ENCODE assay signal across 8 cellular contexts in the genomic region with DNA sequence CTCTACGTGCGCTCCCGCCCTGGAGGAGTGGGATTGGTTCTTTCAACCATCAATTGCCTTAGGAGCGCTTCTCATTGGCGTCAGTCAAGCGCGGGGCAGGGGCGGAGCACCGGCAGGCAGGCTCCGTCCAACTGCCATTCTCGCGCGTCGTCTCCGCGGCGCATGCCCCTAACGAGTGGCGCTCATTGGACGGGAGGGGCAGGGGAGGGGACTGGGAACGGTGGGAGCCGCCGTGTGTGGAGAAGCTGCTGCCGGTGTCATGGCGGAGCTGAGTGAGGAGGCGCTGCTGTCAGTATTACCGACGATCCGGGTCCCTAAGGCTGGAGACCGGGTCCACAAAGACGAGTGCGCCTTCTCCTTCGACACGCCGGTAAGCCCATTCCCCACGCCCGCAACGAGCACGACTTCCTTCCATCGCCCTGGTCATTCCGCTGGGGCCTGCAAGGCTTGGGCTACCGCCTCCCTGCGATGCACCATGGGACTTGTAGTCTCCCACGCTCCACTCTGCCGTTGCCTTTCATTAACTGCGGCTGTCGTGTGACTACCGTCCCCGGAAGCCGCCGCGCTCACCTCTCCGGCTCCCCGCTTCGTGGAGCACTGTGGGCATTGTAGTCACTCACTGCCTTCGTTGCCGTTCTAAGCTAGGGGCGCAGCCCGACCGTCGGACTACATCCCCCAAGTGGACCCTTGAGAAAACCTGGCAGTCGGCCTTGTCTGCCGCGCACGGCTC. TPM values are rescaled to one million over a fixed set of nuclear protein-coding genes. Genes with fewer than 3 reads are reported as not detected.
DNase-seq lines count a peak whose midpoint lies in the region; ATAC-seq and TF ChIP-seq lines count a peak whose summit lies in the region.

A gene with protein sequence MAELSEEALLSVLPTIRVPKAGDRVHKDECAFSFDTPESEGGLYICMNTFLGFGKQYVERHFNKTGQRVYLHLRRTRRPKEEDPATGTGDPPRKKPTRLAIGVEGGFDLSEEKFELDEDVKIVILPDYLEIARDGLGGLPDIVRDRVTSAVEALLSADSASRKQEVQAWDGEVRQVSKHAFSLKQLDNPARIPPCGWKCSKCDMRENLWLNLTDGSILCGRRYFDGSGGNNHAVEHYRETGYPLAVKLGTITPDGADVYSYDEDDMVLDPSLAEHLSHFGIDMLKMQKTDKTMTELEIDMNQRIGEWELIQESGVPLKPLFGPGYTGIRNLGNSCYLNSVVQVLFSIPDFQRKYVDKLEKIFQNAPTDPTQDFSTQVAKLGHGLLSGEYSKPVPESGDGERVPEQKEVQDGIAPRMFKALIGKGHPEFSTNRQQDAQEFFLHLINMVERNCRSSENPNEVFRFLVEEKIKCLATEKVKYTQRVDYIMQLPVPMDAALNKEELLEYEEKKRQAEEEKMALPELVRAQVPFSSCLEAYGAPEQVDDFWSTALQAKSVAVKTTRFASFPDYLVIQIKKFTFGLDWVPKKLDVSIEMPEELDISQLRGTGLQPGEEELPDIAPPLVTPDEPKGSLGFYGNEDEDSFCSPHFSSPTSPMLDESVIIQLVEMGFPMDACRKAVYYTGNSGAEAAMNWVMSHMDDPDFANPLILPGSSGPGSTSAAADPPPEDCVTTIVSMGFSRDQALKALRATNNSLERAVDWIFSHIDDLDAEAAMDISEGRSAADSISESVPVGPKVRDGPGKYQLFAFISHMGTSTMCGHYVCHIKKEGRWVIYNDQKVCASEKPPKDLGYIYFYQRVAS (plus strand): TSS at position 230 of the 730 bp plus-strand sequence. CDS start 30 bp downstream, at position 260.

- DNase-seq in DMS153 (lab: John Stamatoyannopoulos, UW) (peak; percentile 99), PC-9 (peak; percentile 99 to 100), epithelial cell of prostate (ENCODE audit: low read depth, low spot score) (peak; percentile 99), mucosa of gallbladder (ENCODE audit: low spot score) (peak; percentile 99)
- peak; percentile 99 for DNase-seq in Jurkat, Clone E6-1 (ENCODE audit: low read depth, low spot score)
- peak; percentile 95 for DNase-seq in activated T-cell treated with anti-CD3 and anti-CD28 coated beads, Interleukin-2, amount 50 U/mL, for 1 hour
- DNase-seq in stimulated activated CD8-positive, alpha-beta memory T cell treated with anti-CD3 and anti-CD28 coated beads, Interleukin-4, amount 100 ng/mL, for 4 hours (ENCODE audit: low read depth in 2 of 2, low spot score in 1 of 2): peak; percentile 92 to 98

- CTCF ChIA-PET in PC-9 (lab: Charles Lee): interaction anchor here (0.6 to 2.0 kb wide), 14 partner anchors 16 to 294 kb away, joined by 3 to 17 read pairs (median 6); partner anchors contain the start of genes MLF2, PTMS, SPSB2 and ZNF384

- H3K27ac ChIP-seq in PC-9: peak within 1 kb of the TSS; percentile 69
- H3K27ac ChIP-seq in epithelial cell of prostate: peak within 1 kb of the TSS; percentile 66

- H3K27me3 ChIP-seq in PC-9 (ENCODE audit: insufficient read depth, low read depth): no peaks in the 10 kb centered on the region

- peaks cover 14% of the 10 kb centered on the region for H3K36me3 ChIP-seq in PC-9 (ENCODE audit: low read depth)

- H3K4me1 ChIP-seq in PC-9 (replicated peaks; ENCODE audit: insufficient read depth): peaks cover 25% of the 10 kb centered on the region

- TF ChIP-seq CTCF in PC-9 (conservative IDR thresholded peaks at IDR 0.05): no peak

- peak within 1 kb of the TSS; percentile 91 for H2AFZ ChIP-seq in PC-9

- H3K9me3 ChIP-seq in PC-9 (ENCODE audit: insufficient read depth, low read depth): no peaks in the 10 kb centered on the region

- peak within 1 kb of the TSS; percentile 92 for H3K4me3 ChIP-seq in Jurkat, Clone E6-1 (ENCODE audit: low read length)
- peak within 1 kb of the TSS; percentile 83 for H3K4me3 ChIP-seq in PC-9

- H3K4me2 ChIP-seq in PC-9: peak within 1 kb of the TSS; percentile 96

- peak; percentile 70 for ATAC-seq in GM21619 (IDR thresholded peaks at IDR 0.05; ENCODE audit: unreplicated experiment)

- POLR2A ChIA-PET in PC-9 (lab: Charles Lee; ENCODE audit: unreplicated experiment): interaction anchor here (0.5 to 3.1 kb wide), 18 partner anchors 16 to 801 kb away, joined by 3 to 31 read pairs (median 4); partner anchors contain the start of genes C12orf57, COPS7A, LPCAT3 and PTMS

- BruUV-seq in PC-9 (replicated peaks; lab: Mats Ljungman, UMichigan): no TSS peak

- H3K9me2 ChIP-seq in PC-9 (ENCODE audit: insufficient read depth): no peaks in the 10 kb centered on the region

- H4K20me1 ChIP-seq in PC-9 (ENCODE audit: insufficient read depth): peaks cover 10% of the 10 kb centered on the region; the same call in 1 of the 2 replicates

- H3F3A ChIP-seq in PC-9 (ENCODE audit: insufficient read depth, low read depth): peaks cover 24% of the 10 kb centered on the region; the same call in 1 of the 2 replicates

- peaks cover 48% of the 10 kb centered on the region for H3K79me2 ChIP-seq in PC-9 (ENCODE audit: low read depth)

- intact Hi-C loops in PC-9 (cut with micrococcal nuclease; ENCODE audit: unreplicated experiment): loop anchor here (1.0 to 5.0 kb wide), 11 partner anchors 15 to 285 kb away; partner anchors contain the start of genes LRRC23, MLF2, NOP2 and PTMS

RNA-seq across cellular contexts. Expression of the gene that starts here (rescaled TPM):
- 50.6 TPM for polyA plus RNA-seq in Jurkat, Clone E6-1 (2012; ENCODE audit: insufficient read depth, insufficient read length)
- 267 and 308 TPM in 2 replicates for total RNA-seq in PC-9 (2021)
- total RNA-seq in mucosa of gallbladder: 98.4 TPM

Comparison
In these comparisons a context has a peak if more than half of its experiments do, and no peak if none do; other contexts are left out.
1. Peak in every context shown above with its lines: DNase-seq, ATAC-seq, H3K4me3 ChIP-seq and H3K27ac ChIP-seq.